In genomic region chr5:76729373-76730290, GRCh38 we compare ENCODE assay signal across 16 cellular contexts.
"Had no signal": no experiment of that assay in that cellular context is flagged by ENCODE, and none has a peak within 500 bp of the region (broad histone marks: within the 10 kb centered on the region; RNA-seq: fewer than 3 reads in every experiment).

No MANE protein-coding gene starts in this region.

- H3K27me3 ChIP-seq: hepatocyte, right atrium auricular region, suprapubic skin, thyroid gland, upper lobe of left lung, uterus had no signal

- H3K4me1 ChIP-seq: right atrium auricular region, suprapubic skin, thyroid gland, upper lobe of left lung, uterus had no signal

- H3K36me3 ChIP-seq: thyroid gland, uterus had no signal

- H3K9me3 ChIP-seq: suprapubic skin, thyroid gland had no signal

- ATAC-seq: naive thymus-derived CD4-positive, alpha-beta T cell; stimulated activated naive CD8-positive, alpha-beta T cell treated with anti-CD3 and anti-CD28 coated beads, Interleukin-15, Interleukin-2, amounts not matched to agents 100 U/mL and 50 U/mL, for 24 hours had no signal

- H3K4me3 ChIP-seq: hepatocyte, right atrium auricular region, smooth muscle cell, suprapubic skin, thyroid gland, upper lobe of left lung, uterus had no signal

- H3K27ac ChIP-seq: hepatocyte, right atrium auricular region, suprapubic skin, thyroid gland, upper lobe of left lung, uterus had no signal

- H3K27ac Mint-ChIP-seq: naive thymus-derived CD4-positive, alpha-beta T cell had no signal

- DNase-seq: effector memory CD4-positive, alpha-beta T cell; foreskin melanocyte; head of caudate nucleus; mesendoderm; naive thymus-derived CD4-positive, alpha-beta T cell; posterior cingulate gyrus; stimulated activated CD4-positive, alpha-beta T cell treated with anti-CD3 and anti-CD28 coated beads, Interleukin-2, amount 100 ng/mL, for 48 hours; stimulated activated naive CD8-positive, alpha-beta T cell treated with anti-CD3 and anti-CD28 coated beads, Interleukin-15, Interleukin-2, amounts not matched to agents 100 U/mL and 50 U/mL, for 24 hours; thyroid gland; upper lobe of left lung; uterus had no signal

- H3K4me3 Mint-ChIP-seq: naive thymus-derived CD4-positive, alpha-beta T cell; neural crest cell had no signal
